Comparison of ENCODE assay signal across 11 cellular contexts in the genomic region with DNA sequence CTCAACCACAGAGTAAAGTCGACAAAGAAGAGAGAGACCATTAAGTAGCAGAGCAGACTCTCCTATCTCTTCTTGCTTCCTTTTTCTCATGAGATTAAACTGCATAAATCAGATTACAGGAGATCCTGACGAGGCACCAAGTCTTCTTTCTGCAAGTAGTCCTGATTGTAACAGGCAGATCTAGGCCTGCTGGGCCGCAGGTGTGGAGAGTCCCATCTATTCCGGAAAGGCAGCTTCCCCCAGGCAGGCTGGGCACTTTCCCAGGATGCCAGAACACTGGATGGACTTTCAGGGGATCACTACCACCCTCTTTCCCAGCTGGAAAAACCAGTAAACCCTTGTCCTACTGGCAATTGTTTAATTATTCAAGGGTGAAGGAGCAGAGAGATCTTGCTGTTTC.
"Had no signal": no experiment of that assay in that cellular context is flagged by ENCODE, and none has a peak within 500 bp of the region (broad histone marks: within the 10 kb centered on the region; RNA-seq: fewer than 3 reads in every experiment).

No MANE protein-coding gene starts in this region.

- DNase-seq: activated CD4-positive, alpha-beta T cell treated with anti-CD3 and anti-CD28 coated beads, Interleukin-2, amount 10 ng/mL, durations not matched to agents 7 days and 5 days; activated gamma-delta T cell treated with Interleukin-2 at 50 U/mL for 16 hours; erythroblast; mucosa of descending colon; naive thymus-derived CD4-positive, alpha-beta T cell; stimulated activated CD4-positive, alpha-beta T cell treated with anti-CD3 and anti-CD28 coated beads, Interleukin-4, amount 100 ng/mL, for 24 hours; stimulated activated naive CD4-positive, alpha-beta T cell had no signal

- H3K36me3 ChIP-seq: tibial nerve, vagina had no signal

- H3K4me3 ChIP-seq: lung, mucosa of descending colon, skin epidermis, tibial nerve, vagina had no signal

- H3K27me3 ChIP-seq: tibial nerve, vagina had no signal

- ATAC-seq: mucosa of descending colon; naive thymus-derived CD4-positive, alpha-beta T cell had no signal

- H3K27ac ChIP-seq: skin epidermis, tibial nerve, vagina had no signal

- H3K9me3 ChIP-seq: mucosa of descending colon, tibial nerve, vagina had no signal
